Comparison of ENCODE assay signal across 8 cellular contexts in the genomic region with DNA sequence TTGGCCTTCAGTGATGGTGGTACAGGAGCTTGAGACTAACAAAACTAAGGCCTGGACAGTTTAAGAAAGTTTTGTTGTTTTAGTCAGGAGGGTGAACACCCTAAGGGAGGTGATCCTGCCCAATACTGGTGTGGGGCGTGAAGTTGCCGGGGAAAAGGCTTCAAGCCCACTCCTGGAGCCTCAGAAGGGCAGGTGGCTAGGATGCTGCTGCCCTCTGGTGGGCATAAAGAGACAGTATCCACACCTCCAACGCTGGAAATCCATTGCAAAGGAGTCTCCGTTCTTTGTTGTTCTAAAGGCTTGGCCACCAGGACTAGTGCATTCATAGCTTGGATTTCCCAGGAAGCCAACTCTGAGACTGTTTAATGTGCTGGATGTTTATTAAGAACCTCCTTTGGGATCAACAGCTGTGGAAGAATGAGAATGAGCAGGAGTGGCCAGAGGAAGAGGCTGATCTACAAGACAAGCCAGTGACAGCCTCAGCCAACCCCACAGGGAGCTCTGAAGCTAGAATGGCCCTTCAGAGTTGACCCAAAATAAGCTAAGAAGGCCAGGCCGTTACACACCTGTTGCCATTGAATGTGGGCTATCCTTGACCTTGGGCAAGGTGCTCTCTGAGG. TPM values are rescaled to one million over a fixed set of nuclear protein-coding genes. Genes with fewer than 3 reads are reported as not detected.
A peak's percentile ranks its signal among the peaks of the same experiment; 100 is the strongest.
DNase-seq lines count a peak whose midpoint lies in the region; ATAC-seq and TF ChIP-seq lines count a peak whose summit lies in the region.

No MANE protein-coding gene starts in this region.

- peaks cover 15% of the 10 kb centered on the region for H3K36me3 Mint-ChIP-seq in activated CD4-positive, alpha-beta T cell treated with anti-CD3 and anti-CD28 coated beads, Interleukin-2, amount 10 ng/mL, durations not matched to agents 7 days and 5 days (ENCODE audit: low read depth)

- no peak overlapping the region for H3K4me3 ChIP-seq in effector memory CD4-positive, alpha-beta T cell (ENCODE audit: insufficient read depth, low read depth, low read length, poor library complexity, severe bottlenecking)
- no peak overlapping the region for H3K4me3 ChIP-seq in tibial artery

- H3K4me1 Mint-ChIP-seq in activated CD4-positive, alpha-beta T cell treated with anti-CD3 and anti-CD28 coated beads, Interleukin-2, amount 10 ng/mL, durations not matched to agents 7 days and 5 days = no peaks in the 10 kb centered on the region

- H3K4me3 Mint-ChIP-seq in activated CD4-positive, alpha-beta T cell treated with anti-CD3 and anti-CD28 coated beads, Interleukin-2, amount 10 ng/mL, durations not matched to agents 7 days and 5 days = no peak overlapping the region

- H3K27me3 Mint-ChIP-seq in activated CD4-positive, alpha-beta T cell treated with anti-CD3 and anti-CD28 coated beads, Interleukin-2, amount 10 ng/mL, durations not matched to agents 7 days and 5 days = no peaks in the 10 kb centered on the region

- POLR2A ChIA-PET in activated CD4-positive, alpha-beta T cell treated with anti-CD3 and anti-CD28 coated beads, Interleukin-2, amount 10 ng/mL, durations not matched to agents 7 days and 5 days (lab: Charles Lee) = no interaction called here

- CTCF ChIA-PET in activated CD4-positive, alpha-beta T cell treated with anti-CD3 and anti-CD28 coated beads, Interleukin-2, amount 10 ng/mL, durations not matched to agents 7 days and 5 days (lab: Charles Lee) = interaction anchor here (0.5 to 3.7 kb wide), 13 partner anchors 11 to 395 kb away, joined by 3 to 30 read pairs (median 4); partner anchors contain the start of genes KIAA0319L and NCDN

- H3K27ac Mint-ChIP-seq in activated CD4-positive, alpha-beta T cell treated with anti-CD3 and anti-CD28 coated beads, Interleukin-2, amount 10 ng/mL, durations not matched to agents 7 days and 5 days = no peak overlapping the region

- H3K9me3 ChIP-seq in effector memory CD4-positive, alpha-beta T cell (ENCODE audit: control insufficient read depth, low read length) = no peaks in the 10 kb centered on the region
- no peaks in the 10 kb centered on the region for H3K9me3 ChIP-seq in tibial artery

- no peaks in the 10 kb centered on the region for H3K27me3 ChIP-seq in effector memory CD4-positive, alpha-beta T cell (replicated peaks; ENCODE audit: control insufficient read depth, insufficient read depth, low read length, poor library complexity, severe bottlenecking)
- H3K27me3 ChIP-seq in tibial artery = no peaks in the 10 kb centered on the region

- H3K27ac ChIP-seq in C4-2B (no peak overlapping the region), tibial artery (no peak overlapping the region)
- no peak overlapping the region for H3K27ac ChIP-seq in effector memory CD4-positive, alpha-beta T cell (ENCODE audit: insufficient read depth, low read length, poor library complexity, severe bottlenecking)

- H3K9me3 Mint-ChIP-seq in activated CD4-positive, alpha-beta T cell treated with anti-CD3 and anti-CD28 coated beads, Interleukin-2, amount 10 ng/mL, durations not matched to agents 7 days and 5 days = no peaks in the 10 kb centered on the region

- no peaks in the 10 kb centered on the region for H3K36me3 ChIP-seq in effector memory CD4-positive, alpha-beta T cell (ENCODE audit: control insufficient read depth, insufficient read depth, low read length)
- no peaks in the 10 kb centered on the region for H3K36me3 ChIP-seq in tibial artery

- ATAC-seq in GM19351 (IDR thresholded peaks at IDR 0.05; ENCODE audit: unreplicated experiment) = no peak

- DNase-seq in HCEC 1CT (peak; percentile 44), NCI-H526 (lab: John Stamatoyannopoulos, UW) (peak; percentile 61 to 88), midbrain (lab: John Stamatoyannopoulos, UW) (peak; percentile 77), tibial artery (peak in 1 of 2 donors; percentile 37)
- DNase-seq in activated CD4-positive, alpha-beta T cell treated with anti-CD3 and anti-CD28 coated beads, Interleukin-2, amount 10 ng/mL, durations not matched to agents 7 days and 5 days = peak; percentile 47
- peak in 2 of 3 donors; percentile 16 to 19 for DNase-seq in effector memory CD4-positive, alpha-beta T cell

- intact Hi-C loops in tibial artery (cut with DNase I; ENCODE audit: low total_unique reads) = loop anchor here (5.0 kb wide), 1 partner anchor 160 kb away; no protein-coding TSS in a partner anchor

- no peaks in the 10 kb centered on the region for H3K4me1 ChIP-seq in effector memory CD4-positive, alpha-beta T cell (ENCODE audit: control insufficient read depth, insufficient read depth, low read length, poor library complexity, severe bottlenecking)
- H3K4me1 ChIP-seq in tibial artery = no peaks in the 10 kb centered on the region

- peak; percentile 93 for TF ChIP-seq CTCF in C4-2B (conservative IDR thresholded peaks at IDR 0.05)
- peak; percentile 70 to 88 for TF ChIP-seq CTCF in tibial artery (IDR thresholded peaks at IDR 0.05)

RNA-seq across cellular contexts. Expression of gene C1orf216, which starts 8.2 kb away (rescaled TPM):
- total RNA-seq in activated CD4-positive, alpha-beta T cell treated with anti-CD3 and anti-CD28 coated beads, Interleukin-2, amount 10 ng/mL, durations not matched to agents 7 days and 5 days = 10 to 100 TPM; 13.2 to 14.2 TPM

RNA-seq across cellular contexts. Expression of gene CLSPN, which starts 42.9 kb away (rescaled TPM):
- total RNA-seq in activated CD4-positive, alpha-beta T cell treated with anti-CD3 and anti-CD28 coated beads, Interleukin-2, amount 10 ng/mL, durations not matched to agents 7 days and 5 days = 10 to 100 TPM; 68.2 to 80.1 TPM
